Comparison of ENCODE assay signal across 8 cellular contexts in the genomic region with DNA sequence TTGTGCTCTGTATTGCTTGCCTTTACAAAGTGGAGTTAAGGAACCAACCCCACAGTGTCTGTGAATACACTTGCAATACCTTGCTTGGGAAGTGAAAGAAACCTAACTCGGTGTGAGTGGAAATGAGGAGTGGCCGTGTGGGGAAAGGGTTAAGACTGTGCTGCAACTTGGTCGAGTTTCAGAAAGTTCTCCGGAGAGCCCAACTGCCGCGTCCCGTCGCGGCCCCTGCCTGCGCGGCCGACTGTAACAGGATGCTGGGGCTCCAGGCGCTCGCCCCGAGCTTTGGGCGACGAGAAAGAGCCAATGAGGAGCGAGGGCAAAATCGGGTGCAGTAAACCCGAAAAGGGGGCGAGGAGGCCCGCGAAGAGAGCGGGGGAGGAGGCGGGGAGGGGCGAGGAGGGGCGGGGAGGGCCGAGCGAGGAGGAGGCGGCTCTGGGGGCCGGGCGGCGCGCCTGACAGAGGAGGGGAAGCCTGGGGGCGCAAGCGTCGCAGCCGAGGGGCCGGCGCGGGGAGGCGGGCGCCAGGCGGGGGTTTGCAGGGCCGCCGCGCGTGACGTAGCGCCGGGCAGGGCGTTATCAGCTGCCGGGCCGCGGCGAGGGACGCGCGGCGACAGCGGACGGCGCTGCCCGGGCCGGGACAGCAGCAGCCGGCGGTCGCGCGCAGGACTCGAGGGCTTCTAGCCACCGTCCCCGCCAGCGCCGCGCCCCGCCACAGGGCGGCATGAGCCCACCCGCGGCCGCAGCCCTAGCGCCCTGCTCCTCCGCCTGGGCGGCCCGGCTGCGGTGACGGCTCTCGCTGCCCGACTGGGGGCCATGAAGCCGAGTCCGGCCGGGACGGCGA. TPM values are rescaled to one million over a fixed set of nuclear protein-coding genes. Genes with fewer than 3 reads are reported as not detected.
DNase-seq lines count a peak whose midpoint lies in the region; ATAC-seq and TF ChIP-seq lines count a peak whose summit lies in the region.

A gene with protein sequence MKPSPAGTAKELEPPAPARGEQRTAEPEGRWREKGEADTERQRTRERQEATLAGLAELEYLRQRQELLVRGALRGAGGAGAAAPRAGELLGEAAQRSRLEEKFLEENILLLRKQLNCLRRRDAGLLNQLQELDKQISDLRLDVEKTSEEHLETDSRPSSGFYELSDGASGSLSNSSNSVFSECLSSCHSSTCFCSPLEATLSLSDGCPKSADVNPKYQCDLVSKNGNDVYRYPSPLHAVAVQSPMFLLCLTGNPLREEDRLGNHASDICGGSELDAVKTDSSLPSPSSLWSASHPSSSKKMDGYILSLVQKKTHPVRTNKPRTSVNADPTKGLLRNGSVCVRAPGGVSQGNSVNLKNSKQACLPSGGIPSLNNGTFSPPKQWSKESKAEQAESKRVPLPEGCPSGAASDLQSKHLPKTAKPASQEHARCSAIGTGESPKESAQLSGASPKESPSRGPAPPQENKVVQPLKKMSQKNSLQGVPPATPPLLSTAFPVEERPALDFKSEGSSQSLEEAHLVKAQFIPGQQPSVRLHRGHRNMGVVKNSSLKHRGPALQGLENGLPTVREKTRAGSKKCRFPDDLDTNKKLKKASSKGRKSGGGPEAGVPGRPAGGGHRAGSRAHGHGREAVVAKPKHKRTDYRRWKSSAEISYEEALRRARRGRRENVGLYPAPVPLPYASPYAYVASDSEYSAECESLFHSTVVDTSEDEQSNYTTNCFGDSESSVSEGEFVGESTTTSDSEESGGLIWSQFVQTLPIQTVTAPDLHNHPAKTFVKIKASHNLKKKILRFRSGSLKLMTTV (plus strand): TSS at position 572 of the 840 bp plus-strand sequence. CDS start 241 bp downstream, at position 813.

- peaks cover 48% of the 10 kb centered on the region for H3K27me3 Mint-ChIP-seq in activated T-cell treated with anti-CD3 and anti-CD28 coated beads, Interleukin-2, amount 50 U/mL, for 24 hours
- H3K27me3 Mint-ChIP-seq in naive B cell: no peaks in the 10 kb centered on the region

- H3K4me1 Mint-ChIP-seq in activated T-cell treated with anti-CD3 and anti-CD28 coated beads, Interleukin-2, amount 50 U/mL, for 24 hours (ENCODE audit: low read depth): peaks cover 44% of the 10 kb centered on the region
- H3K4me1 Mint-ChIP-seq in naive B cell: peaks cover 39 to 50% (median 39%) of the 10 kb centered on the region in 3 donors

- peaks cover 14 to 15% of the 10 kb centered on the region in 2 experiments for H3K36me3 ChIP-seq in HEK293 (ENCODE audit: control insufficient read depth in 2 of 2, insufficient read depth in 1 of 2, low read length in 2 of 2)

- H3K27ac Mint-ChIP-seq in activated T-cell treated with anti-CD3 and anti-CD28 coated beads, Interleukin-2, amount 50 U/mL, for 24 hours: peak within 1 kb of the TSS; percentile 85
- peak within 1 kb of the TSS; percentile 83 to 96 (median 90) for H3K27ac Mint-ChIP-seq in naive B cell

- no peaks in the 10 kb centered on the region for H3K36me3 Mint-ChIP-seq in activated T-cell treated with anti-CD3 and anti-CD28 coated beads, Interleukin-2, amount 50 U/mL, for 24 hours (ENCODE audit: low read depth)
- H3K36me3 Mint-ChIP-seq in naive B cell: no peaks in the 10 kb centered on the region

- POLR2A ChIA-PET in HEK293 (lab: Yijun Ruan, JAX): interaction anchor here (1.1 to 1.8 kb wide), 2 partner anchors 26 to 136 kb away, joined by 3 to 5 read pairs; no protein-coding TSS in a partner anchor

- peak within 1 kb of the TSS; percentile 100 for H3K27ac ChIP-seq in HEK293 (ENCODE audit: extremely low read depth, low read depth, low read length)
- peak within 1 kb of the TSS; percentile 71 for H3K27ac ChIP-seq in substantia nigra (ENCODE audit: low read depth, low read length, poor library complexity, severe bottlenecking)

- DNase-seq in DMS53 (lab: John Stamatoyannopoulos, UW): peak; percentile 59
- DNase-seq in DMS53 treated with DMSO at 0.1 percent for 48 hours (lab: John Stamatoyannopoulos, UW; ENCODE audit: unreplicated experiment): no peak
- DNase-seq in NCI-H2227 (lab: John Stamatoyannopoulos, UW; ENCODE audit: unreplicated experiment): peak; percentile 85
- DNase-seq in activated T-cell treated with anti-CD3 and anti-CD28 coated beads, Interleukin-2, amount 50 U/mL, for 24 hours: peak; percentile 64
- peak; percentile 14 for DNase-seq in fibroblast of peridontal ligament (ENCODE audit: extremely low read depth)
- DNase-seq in naive B cell: peak; percentile 76
- peak in 47 of 49 donors; percentile 11 to 82 (median 52) for DNase-seq in substantia nigra (lab: John Stamatoyannopoulos, UW)

- H3K4me1 ChIP-seq in HEK293 (ENCODE audit: control insufficient read depth, insufficient read depth, low read length): peaks cover 24% of the 10 kb centered on the region

- no peaks in the 10 kb centered on the region for H3K9me3 Mint-ChIP-seq in activated T-cell treated with anti-CD3 and anti-CD28 coated beads, Interleukin-2, amount 50 U/mL, for 24 hours
- H3K9me3 Mint-ChIP-seq in naive B cell: no peaks in the 10 kb centered on the region

- TF ChIP-seq CTCF in HEK293 (tag by site-specific recombination; IDR thresholded peaks at IDR 0.05): no peak

- H3K4me3 Mint-ChIP-seq in activated T-cell treated with anti-CD3 and anti-CD28 coated beads, Interleukin-2, amount 50 U/mL, for 24 hours: peak within 1 kb of the TSS; percentile 84
- H3K4me3 Mint-ChIP-seq in naive B cell: peak within 1 kb of the TSS; percentile 93 to 99 (median 96)

- H3K4me3 ChIP-seq in HEK293 (ENCODE audit: low read depth, low read length): peak within 1 kb of the TSS; percentile 71

- H3K9me3 ChIP-seq in HEK293 (ENCODE audit: control insufficient read depth, insufficient read depth, low read depth, low read length): no peaks in the 10 kb centered on the region

- ATAC-seq in naive B cell (ENCODE audit: low read depth in 2 of 2): peak; percentile 69 to 71

- CTCF ChIA-PET in HEK293 (lab: Yijun Ruan, JAX): interaction anchor here (0.7 to 2.9 kb wide), 9 partner anchors 121 to 391 kb away, joined by 3 to 31 read pairs (median 3); no protein-coding TSS in a partner anchor

TF ChIP-seq in HEK293, 187 proteins besides CTCF, POLR2A, EP300 and RAD21 (continues in another document):
- peak; percentile 87 for TF ChIP-seq ZBTB8A (tag by site-specific recombination; IDR thresholded peaks at IDR 0.05)
- TF ChIP-seq ZBTB21 (tag by site-specific recombination; IDR thresholded peaks at IDR 0.05): peak; percentile 37; the same call in 1 of the 2 replicates
- no peak for TF ChIP-seq ZNF394 (tag by site-specific recombination; IDR thresholded peaks at IDR 0.05; ENCODE audit: borderline replicate concordance)
- TF ChIP-seq, protein P1, sequence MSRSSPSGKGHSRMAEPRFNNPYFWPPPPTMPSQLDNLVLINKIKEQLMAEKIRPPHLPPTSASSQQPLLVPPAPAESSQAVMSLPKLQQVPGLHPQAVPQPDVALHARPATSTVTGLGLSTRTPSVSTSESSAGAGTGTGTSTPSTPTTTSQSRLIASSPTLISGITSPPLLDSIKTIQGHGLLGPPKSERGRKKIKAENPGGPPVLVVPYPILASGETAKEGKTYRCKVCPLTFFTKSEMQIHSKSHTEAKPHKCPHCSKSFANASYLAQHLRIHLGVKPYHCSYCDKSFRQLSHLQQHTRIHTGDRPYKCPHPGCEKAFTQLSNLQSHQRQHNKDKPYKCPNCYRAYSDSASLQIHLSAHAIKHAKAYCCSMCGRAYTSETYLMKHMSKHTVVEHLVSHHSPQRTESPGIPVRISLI (tag by site-specific recombination; IDR thresholded peaks at IDR 0.05): no peak
- no peak for TF ChIP-seq ZNF169 (tag by site-specific recombination; IDR thresholded peaks at IDR 0.05)
- no peak; the same call in 1 of the 2 replicates for TF ChIP-seq GLIS2 (tag by site-specific recombination; IDR thresholded peaks at IDR 0.05)
- no peak for TF ChIP-seq ZNF292 (tag by site-specific recombination; IDR thresholded peaks at IDR 0.05; ENCODE audit: borderline replicate concordance, low read depth)
- no peak for TF ChIP-seq ZNF157 (tag by site-specific recombination; IDR thresholded peaks at IDR 0.05)
- TF ChIP-seq, protein P2, sequence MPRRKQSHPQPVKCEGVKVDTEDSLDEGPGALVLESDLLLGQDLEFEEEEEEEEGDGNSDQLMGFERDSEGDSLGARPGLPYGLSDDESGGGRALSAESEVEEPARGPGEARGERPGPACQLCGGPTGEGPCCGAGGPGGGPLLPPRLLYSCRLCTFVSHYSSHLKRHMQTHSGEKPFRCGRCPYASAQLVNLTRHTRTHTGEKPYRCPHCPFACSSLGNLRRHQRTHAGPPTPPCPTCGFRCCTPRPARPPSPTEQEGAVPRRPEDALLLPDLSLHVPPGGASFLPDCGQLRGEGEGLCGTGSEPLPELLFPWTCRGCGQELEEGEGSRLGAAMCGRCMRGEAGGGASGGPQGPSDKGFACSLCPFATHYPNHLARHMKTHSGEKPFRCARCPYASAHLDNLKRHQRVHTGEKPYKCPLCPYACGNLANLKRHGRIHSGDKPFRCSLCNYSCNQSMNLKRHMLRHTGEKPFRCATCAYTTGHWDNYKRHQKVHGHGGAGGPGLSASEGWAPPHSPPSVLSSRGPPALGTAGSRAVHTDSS (tag by site-specific recombination; IDR thresholded peaks at IDR 0.05): no peak
- no peak for TF ChIP-seq ZNF248 (tag by site-specific recombination; IDR thresholded peaks at IDR 0.05)
- no peak for TF ChIP-seq ZNF530 (tag by site-specific recombination; IDR thresholded peaks at IDR 0.05; ENCODE audit: low read depth)
- TF ChIP-seq ZNF777 (tag by site-specific recombination; IDR thresholded peaks at IDR 0.05; ENCODE audit: borderline replicate concordance): peak; percentile 96
- no peak for TF ChIP-seq ZNF146 (tag by site-specific recombination; IDR thresholded peaks at IDR 0.05)
- TF ChIP-seq, protein P3, sequence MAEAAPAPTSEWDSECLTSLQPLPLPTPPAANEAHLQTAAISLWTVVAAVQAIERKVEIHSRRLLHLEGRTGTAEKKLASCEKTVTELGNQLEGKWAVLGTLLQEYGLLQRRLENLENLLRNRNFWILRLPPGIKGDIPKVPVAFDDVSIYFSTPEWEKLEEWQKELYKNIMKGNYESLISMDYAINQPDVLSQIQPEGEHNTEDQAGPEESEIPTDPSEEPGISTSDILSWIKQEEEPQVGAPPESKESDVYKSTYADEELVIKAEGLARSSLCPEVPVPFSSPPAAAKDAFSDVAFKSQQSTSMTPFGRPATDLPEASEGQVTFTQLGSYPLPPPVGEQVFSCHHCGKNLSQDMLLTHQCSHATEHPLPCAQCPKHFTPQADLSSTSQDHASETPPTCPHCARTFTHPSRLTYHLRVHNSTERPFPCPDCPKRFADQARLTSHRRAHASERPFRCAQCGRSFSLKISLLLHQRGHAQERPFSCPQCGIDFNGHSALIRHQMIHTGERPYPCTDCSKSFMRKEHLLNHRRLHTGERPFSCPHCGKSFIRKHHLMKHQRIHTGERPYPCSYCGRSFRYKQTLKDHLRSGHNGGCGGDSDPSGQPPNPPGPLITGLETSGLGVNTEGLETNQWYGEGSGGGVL (tag by site-specific recombination; IDR thresholded peaks at IDR 0.05): peak; percentile 19; the same call in 1 of the 2 replicates
- no peak for TF ChIP-seq GLI2 (tag by site-specific recombination; IDR thresholded peaks at IDR 0.05; ENCODE audit: borderline replicate concordance, low read depth)
- no peak for TF ChIP-seq ZNF214 (tag by site-specific recombination; IDR thresholded peaks at IDR 0.05; ENCODE audit: borderline replicate concordance)

RNA-seq across cellular contexts. Expression of the gene that starts here (rescaled TPM):
- polyA plus RNA-seq in naive B cell (ENCODE audit: low read depth in 6 of 6): 1 to 10 TPM in 5 of 6 donors, under 1 TPM in 1; 0.24 to 4.5 (median 2.8) TPM
